Comparison of ENCODE assay signal across 8 cellular contexts in the genomic region with DNA sequence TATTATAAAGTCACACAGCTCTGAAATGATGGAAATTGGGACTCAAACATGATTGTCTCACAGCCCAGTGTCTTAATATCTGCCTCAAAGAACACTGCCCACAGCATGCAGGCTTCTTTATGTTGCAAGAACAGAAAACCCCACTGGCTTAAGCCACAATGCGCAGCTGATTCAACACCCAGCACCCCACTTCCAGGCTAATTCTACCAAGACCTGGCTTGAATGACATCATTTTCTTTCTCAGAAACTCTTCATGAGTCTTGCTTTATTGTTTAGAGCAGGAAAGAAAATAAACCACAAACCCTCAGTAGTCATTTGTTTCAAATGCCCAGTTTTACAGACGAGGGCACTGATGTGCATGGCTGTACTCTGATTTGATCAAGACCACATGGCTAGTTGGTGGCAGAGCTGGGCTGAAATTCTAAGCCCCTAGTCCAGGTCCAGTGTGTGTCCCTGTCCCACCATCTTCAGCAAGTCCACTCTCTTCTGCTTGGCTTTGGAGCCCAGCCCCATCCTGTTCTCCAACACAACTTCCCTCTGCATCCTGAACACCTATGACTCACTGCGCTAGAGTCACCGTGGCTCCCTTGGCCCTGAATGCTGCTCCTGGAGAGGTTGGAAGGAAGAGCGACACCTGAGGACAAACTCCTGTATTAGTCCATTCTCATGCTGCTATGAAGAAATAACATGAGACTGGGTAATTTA. TPM values are rescaled to one million over a fixed set of nuclear protein-coding genes. Genes with fewer than 3 reads are reported as not detected.
A peak's percentile ranks its signal among the peaks of the same experiment; 100 is the strongest.
DNase-seq lines count a peak whose midpoint lies in the region; ATAC-seq and TF ChIP-seq lines count a peak whose summit lies in the region.

No MANE protein-coding gene starts in this region.

- no peaks in the 10 kb centered on the region for H4K20me1 ChIP-seq in BLaER1 treated with 17β-estradiol and CSF1 and Interleukin-3, amounts not matched to agents 10 nM and 100 nM

- peak overlapping the region in 9 of 11 experiments; percentile 18 to 69 (median 50); a peak in 15 of 22 replicates for H3K9ac ChIP-seq in BLaER1 treated with 17β-estradiol and CSF1 and Interleukin-3, amounts not matched to agents 10 nM and 100 nM

- no peaks in the 10 kb centered on the region for H3K9me3 Mint-ChIP-seq in mesothelial cell of epicardium

- peak overlapping the region; percentile 24 to 92 (median 76) for H3K4me2 ChIP-seq in BLaER1 treated with 17β-estradiol and CSF1 and Interleukin-3, amounts not matched to agents 10 nM and 100 nM

- no peaks in the 10 kb centered on the region for H3K36me3 Mint-ChIP-seq in mesothelial cell of epicardium

- H3K4me1 Mint-ChIP-seq in mesothelial cell of epicardium, result peaks cover 57% of the 10 kb centered on the region

- peaks cover 8 to 40% (median 32%) of the 10 kb centered on the region in 11 experiments; a peak in 20 of 22 replicates for H3K36me3 ChIP-seq in BLaER1 treated with 17β-estradiol and CSF1 and Interleukin-3, amounts not matched to agents 10 nM and 100 nM
- H3K36me3 ChIP-seq in brain microvascular endothelial cell (replicated peaks), result peaks cover 2% of the 10 kb centered on the region

- no peaks in the 10 kb centered on the region for H3K9me3 ChIP-seq in BLaER1 treated with 17β-estradiol and CSF1 and Interleukin-3, amounts not matched to agents 10 nM and 100 nM (replicated peaks in 1 of 11)

- in situ Hi-C loops in brain microvascular endothelial cell (cut with HindIII; ENCODE audit: low pct_ligation_motif_present, low sequenced_read_pairs), result no loop called here

- H3K27me3 ChIP-seq in BLaER1 treated with 17β-estradiol and CSF1 and Interleukin-3, amounts not matched to agents 10 nM and 100 nM, result no peaks in the 10 kb centered on the region
- no peaks in the 10 kb centered on the region for H3K27me3 ChIP-seq in brain microvascular endothelial cell (replicated peaks)

- no peak overlapping the region for H3K4me3 ChIP-seq in BLaER1 treated with 17β-estradiol and CSF1 and Interleukin-3, amounts not matched to agents 10 nM and 100 nM
- H3K4me3 ChIP-seq in brain microvascular endothelial cell (ENCODE audit: low read depth, low read length), result no peak overlapping the region

- H3K4me1 ChIP-seq in BLaER1 treated with 17β-estradiol and CSF1 and Interleukin-3, amounts not matched to agents 10 nM and 100 nM, result peaks cover 62 to 100% (median 91%) of the 10 kb centered on the region in 10 experiments

- peak overlapping the region; percentile 81 for H3K27ac Mint-ChIP-seq in mesothelial cell of epicardium

- DNase-seq in MV-4-11 (lab: John Stamatoyannopoulos, UW) (peak; percentile 97), brain microvascular endothelial cell (peak; percentile 91), mesothelial cell of epicardium (ENCODE audit: low spot score in 2 of 2, unreplicated experiment in 2 of 2) (no peak), NCI-H187 treated with DMSO at 0.1 percent for 48 hours (lab: John Stamatoyannopoulos, UW) (no peak), GM19240 (ENCODE audit: insufficient read length, low spot score) (no peak)

- no peak for ATAC-seq in HG03196 (IDR thresholded peaks at IDR 0.05; ENCODE audit: unreplicated experiment)
- no peak for ATAC-seq in GM21737 (IDR thresholded peaks at IDR 0.05; ENCODE audit: unreplicated experiment)

- TF ChIP-seq CTCF in brain microvascular endothelial cell (IDR thresholded peaks at IDR 0.05; ENCODE audit: low read depth, low read length, missing control alignments) (no peak), mesothelial cell of epicardium (IDR thresholded peaks at IDR 0.05; ENCODE audit: unreplicated experiment) (no peak)

- no peak overlapping the region for H3K4me3 Mint-ChIP-seq in mesothelial cell of epicardium

- H3K27me3 Mint-ChIP-seq in mesothelial cell of epicardium (ENCODE audit: low read depth), result no peaks in the 10 kb centered on the region

- H3K27ac ChIP-seq in BLaER1 treated with 17β-estradiol and CSF1 and Interleukin-3, amounts not matched to agents 10 nM and 100 nM, result peak overlapping the region; percentile 48 to 87 (median 71)
- peak overlapping the region; percentile 95 for H3K27ac ChIP-seq in brain microvascular endothelial cell

RNA-seq across cellular contexts. Expression of gene SRSF5, which starts 50.3 kb away (rescaled TPM):
- total RNA-seq in mesothelial cell of epicardium, result 533 to 567 TPM (median 547 TPM) in 3 replicates

Comparison
In these comparisons a context has a peak if more than half of its experiments do, and no peak if none do; other contexts are left out.
1. DNase-seq: peak in MV-4-11 (single experiment) and brain microvascular endothelial cell (single experiment); none in mesothelial cell of epicardium (0 of 2), NCI-H187 treated with DMSO at 0.1 percent for 48 hours (single experiment) and GM19240 (single experiment).